2 cellular contexts compared by ENCODE assay signal in genomic region chr16:86682219-86682904, GRCh38.
TF ChIP-seq lines count a peak whose summit lies in the region.

No MANE protein-coding gene starts in this region.

TF ChIP-seq in SK-N-SH, 30 proteins besides CTCF, POLR2A, EP300 and RAD21 (continued from another document):
- no peak for TF ChIP-seq REST (IDR thresholded peaks at IDR 0.05; ENCODE audit: low read depth, low read length)
- no peak for TF ChIP-seq NFIC (IDR thresholded peaks at IDR 0.05; ENCODE audit: borderline replicate concordance)
- TF ChIP-seq IRF3 (IDR thresholded peaks at IDR 0.05; ENCODE audit: low read depth, low read length) = no peak
- no peak for TF ChIP-seq MAX (IDR thresholded peaks at IDR 0.05; ENCODE audit: low read depth)
- no peak for TF ChIP-seq ZBTB33 (IDR thresholded peaks at IDR 0.05; ENCODE audit: borderline replicate concordance, low read depth)
- TF ChIP-seq GABPA (IDR thresholded peaks at IDR 0.05; ENCODE audit: low read depth) = no peak
- no peak for TF ChIP-seq FOXM1 (IDR thresholded peaks at IDR 0.05; ENCODE audit: low read depth)
- no peak for TF ChIP-seq TAF1 (IDR thresholded peaks at IDR 0.05; ENCODE audit: borderline replicate concordance, low read depth, low read length)
- no peak for TF ChIP-seq YY1 (IDR thresholded peaks at IDR 0.05; ENCODE audit: low read depth)
- no peak for TF ChIP-seq GATA2 (CRISPR knock-in tag; IDR thresholded peaks at IDR 0.05)
- TF ChIP-seq USF2 (IDR thresholded peaks at IDR 0.05; ENCODE audit: borderline replicate concordance, low read depth, low read length) = no peak

TF ChIP-seq in SK-N-SH treated with all-trans-retinoic acid at 6 μM for 48 hours, 23 proteins besides CTCF, POLR2A, EP300 and RAD21 (continued from another document):
- no peak for TF ChIP-seq CREB5 (CRISPR knock-in tag; IDR thresholded peaks at IDR 0.05; ENCODE audit: low read depth)
- TF ChIP-seq BACH2 (CRISPR knock-in tag; IDR thresholded peaks at IDR 0.05; ENCODE audit: borderline replicate concordance) = no peak
- TF ChIP-seq PATZ1 (CRISPR knock-in tag; IDR thresholded peaks at IDR 0.05; ENCODE audit: borderline replicate concordance) = no peak
- no peak for TF ChIP-seq ESRRG (CRISPR knock-in tag; IDR thresholded peaks at IDR 0.05)
- no peak for TF ChIP-seq ZNF70 (CRISPR knock-in tag; IDR thresholded peaks at IDR 0.05)
- no peak for TF ChIP-seq ZNF565 (CRISPR knock-in tag; conservative IDR thresholded peaks at IDR 0.05; ENCODE audit: low read depth)
- no peak for TF ChIP-seq SNAI2 (CRISPR knock-in tag; IDR thresholded peaks at IDR 0.05)
- no peak for TF ChIP-seq PPARA (CRISPR knock-in tag; IDR thresholded peaks at IDR 0.05; ENCODE audit: borderline replicate concordance)
